ENCODE assay signal across 30 cellular contexts in genomic region chr6:76347539-76347938, GRCh38.
"Had no signal": no experiment of that assay in that cellular context is flagged by ENCODE, and none has a peak within 500 bp of the region (broad histone marks: within the 10 kb centered on the region; RNA-seq: fewer than 3 reads in every experiment).

No MANE protein-coding gene starts in this region.

- H3K4me3 ChIP-seq: colonic mucosa, heart right ventricle, lower lobe of right lung, ovary, psoas muscle, skin epidermis, spleen, testis, tibial artery had no signal

- DNase-seq: colonic mucosa; effector CD8-positive, alpha-beta T cell; endodermal cell; foreskin keratinocyte; glutamatergic neuron; heart right ventricle; hypothalamus; immature natural killer cell; islet precursor cell; kidney glomerular epithelial cell; left colon; left ventricle myocardium superior; lower lobe of right lung; naive thymus-derived CD8-positive, alpha-beta T cell; nephron progenitor cell; nucleus accumbens; ovary; posterior cingulate gyrus; psoas muscle; right cardiac atrium; spleen; stimulated activated CD4-positive, alpha-beta T cell treated with anti-CD3 and anti-CD28 coated beads, Interleukin-4, amount 100 ng/mL, for 4 hours; stimulated activated naive CD8-positive, alpha-beta T cell treated with anti-CD3 and anti-CD28 coated beads, Interleukin-15, Interleukin-2, amounts not matched to agents 100 U/mL and 50 U/mL, for 24 hours; substantia nigra; testis; tibial artery had no signal

- H3K4me1 ChIP-seq: colonic mucosa, foreskin keratinocyte, heart right ventricle, lower lobe of right lung, psoas muscle, spleen, testis, tibial artery had no signal

- H3K36me3 ChIP-seq: colonic mucosa, heart right ventricle, lower lobe of right lung, ovary, spleen, tibial artery had no signal

- ATAC-seq: esophagus mucosa; foreskin keratinocyte; heart right ventricle; left colon; left ventricle myocardium superior; lower lobe of right lung; naive thymus-derived CD8-positive, alpha-beta T cell; psoas muscle; right cardiac atrium; stimulated activated memory B cell treated with anti-CD40 and anti-IgM and Interleukin-4, amounts not matched to agents 10 μg/mL and 1 μg/mL and 100 μg/mL, for 72 hours; stimulated activated naive CD8-positive, alpha-beta T cell treated with anti-CD3 and anti-CD28 coated beads, Interleukin-15, Interleukin-2, amounts not matched to agents 100 U/mL and 50 U/mL, for 24 hours had no signal

- H3K27me3 ChIP-seq: colonic mucosa, foreskin keratinocyte, heart right ventricle, ovary, spleen, testis, tibial artery had no signal

- H3K9me3 ChIP-seq: colonic mucosa, heart right ventricle, lower lobe of right lung, ovary, psoas muscle, testis, tibial artery had no signal

- H3K27ac ChIP-seq: colonic mucosa, epithelial cell of prostate, foreskin keratinocyte, heart right ventricle, lower lobe of right lung, ovary, psoas muscle, skin epidermis, spleen, testis, tibial artery had no signal
